ENCODE assay signal across 8 cellular contexts in the genomic region with DNA sequence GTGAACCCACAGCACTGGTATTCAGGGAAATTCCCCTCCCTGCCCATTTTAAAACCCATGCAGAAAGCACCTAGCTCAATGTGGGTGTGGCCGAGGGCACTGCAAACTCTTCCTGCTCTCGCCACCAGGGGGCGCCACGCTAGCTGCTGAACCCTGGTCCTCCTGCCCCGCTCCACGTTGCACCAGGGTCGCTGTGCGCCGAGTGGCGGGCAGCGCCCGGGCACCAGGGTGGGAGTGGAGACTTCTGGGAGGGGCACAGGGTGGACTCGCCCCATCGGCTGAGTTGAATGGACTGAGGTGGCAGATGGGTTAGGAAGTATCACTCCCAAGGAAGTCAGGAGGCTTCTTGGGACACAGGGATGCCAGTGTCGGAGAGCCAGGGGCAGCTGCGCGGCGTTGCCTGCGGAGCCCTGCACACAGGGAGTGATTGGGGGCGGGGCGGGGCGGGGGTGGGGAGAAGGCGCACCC. TPM values are rescaled to one million over a fixed set of nuclear protein-coding genes. Genes with fewer than 3 reads are reported as not detected.
DNase-seq lines count a peak whose midpoint lies in the region; ATAC-seq, FAIRE-seq and TF ChIP-seq lines count a peak whose summit lies in the region.

No MANE protein-coding gene starts in this region.

- FAIRE-seq in GM12892 (lab: Jason Lieb, UNC) = peak; percentile 50

- DNase-seq in GM12892 (ENCODE audit: insufficient read length) = peak; percentile 72
- peak; percentile 96 for DNase-seq in NCI-H1694 (lab: John Stamatoyannopoulos, UW)
- peak in 1 of 2 donors; percentile 14 for DNase-seq in breast epithelium (ENCODE audit: low spot score in 2 of 2)
- DNase-seq in lung (ENCODE audit: low spot score) = no peak
- DNase-seq in stimulated activated CD8-positive, alpha-beta memory T cell treated with anti-CD3 and anti-CD28 coated beads, Interleukin-7, amount 100 ng/mL, for 1 hour (ENCODE audit: low read depth in 2 of 2) = peak; percentile 44 to 50

- H3K4me1 ChIP-seq in breast epithelium = no peaks in the 10 kb centered on the region
- peaks cover 0 to 2% of the 10 kb centered on the region in 2 donors for H3K4me1 ChIP-seq in lung (ENCODE audit: control insufficient read depth in 2 of 2, insufficient read depth in 2 of 2, low read length in 2 of 2)

- TF ChIP-seq POLR2A in GM12892 (IDR thresholded peaks at IDR 0.05; ENCODE audit: low read depth, low read length) = no peak
- TF ChIP-seq POLR2A in breast epithelium (IDR thresholded peaks at IDR 0.05) = no peak

- H3K27ac ChIP-seq in breast epithelium = no peak overlapping the region
- no peak overlapping the region for H3K27ac ChIP-seq in lung (ENCODE audit: low read depth in 1 of 2, low read length in 1 of 2)

- TF ChIP-seq CTCF in WI38 (IDR thresholded peaks at IDR 0.05; ENCODE audit: low read depth, low read length) = peak; percentile 79
- TF ChIP-seq CTCF in breast epithelium (IDR thresholded peaks at IDR 0.05) = peak; percentile 30 to 54 (median 34)
- TF ChIP-seq CTCF in lung (IDR thresholded peaks at IDR 0.05; ENCODE audit: control extremely low read depth, extremely low read depth) = peak; percentile 39

- no peaks in the 10 kb centered on the region for H3K36me3 ChIP-seq in breast epithelium
- no peaks in the 10 kb centered on the region for H3K36me3 ChIP-seq in lung (ENCODE audit: control insufficient read depth in 2 of 2, insufficient read depth in 2 of 2, low read length in 2 of 2)

- H3K4me3 ChIP-seq in WI38 (ENCODE audit: low read depth, low read length) (no peak overlapping the region), breast epithelium (no peak overlapping the region), lung (no peak overlapping the region)

- intact Hi-C loops in breast epithelium (cut with DNase I; ENCODE audit: low total_unique reads) = no loop called here

- 16 to 23% methylated on average over 22 to 23 of the region's 23 CpGs for WGBS in lung, 2 donors

- ATAC-seq in HG02571 (IDR thresholded peaks at IDR 0.05; ENCODE audit: unreplicated experiment) (peak; percentile 64), lung (ENCODE audit: insufficient read depth, low FRiP score) (no peak), GM21526 (IDR thresholded peaks at IDR 0.05; ENCODE audit: low FRiP score, unreplicated experiment) (no peak)

- H3K27me3 ChIP-seq in breast epithelium = peaks cover 0 to 6% of the 10 kb centered on the region in 2 donors
- no peaks in the 10 kb centered on the region for H3K27me3 ChIP-seq in lung (ENCODE audit: control insufficient read depth, insufficient read depth)

- H3K9me3 ChIP-seq in breast epithelium (no peaks in the 10 kb centered on the region), lung (ENCODE audit: control insufficient read depth in 2 of 2, insufficient read depth in 1 of 2, low read length in 1 of 2) (peaks cover 0 to 4% of the 10 kb centered on the region in 2 donors)

RNA-seq across cellular contexts. Expression of a gene that starts 48.1 kb away (rescaled TPM):
- 0.11 TPM for polyA plus RNA-seq in GM12892 (2012; ENCODE audit: missing spikeins)
- total RNA-seq in breast epithelium (1 to 10 TPM in 2 of 3 donors, under 1 TPM in 1; 0.96 to 3.9 (median 2.6) TPM), lung (1 to 10 TPM; 1.0 to 2.3 TPM)
- polyA plus RNA-seq in lung = under 1 TPM; 0.20 to 0.29 TPM
